1 cellular context compared by ENCODE assay signal in genomic region chr2:134118279-134119116, GRCh38.
A peak's percentile ranks its signal among the peaks of the same experiment; 100 is the strongest.
TF ChIP-seq lines count a peak whose summit lies in the region.

No MANE protein-coding gene starts in this region.

TF ChIP-seq in K562, 482 proteins besides CTCF, POLR2A, EP300 and RAD21 (continued from another document and continues in another):
- TF ChIP-seq MITF (IDR thresholded peaks at IDR 0.05), result 0 out of 2 replicates have a peak, but pooled peaks have one; percentile 53
- peak; percentile 96 for TF ChIP-seq FOSL1 (tag; conservative IDR thresholded peaks at IDR 0.05)
- TF ChIP-seq ZNF764 (CRISPR knock-in tag; IDR thresholded peaks at IDR 0.05; ENCODE audit: low read depth), result no peak
- peak in 1 of 2 experiments; percentile 82; a peak in 1 of 3 replicates for TF ChIP-seq CBX3 (IDR thresholded peaks at IDR 0.05; ENCODE audit: borderline replicate concordance in 1 of 2, low read length in 2 of 2)
- no peak for TF ChIP-seq SIX5 (IDR thresholded peaks at IDR 0.05; ENCODE audit: borderline replicate concordance in 1 of 2, insufficient read depth in 1 of 2, low read depth in 1 of 2, low read length in 2 of 2)
- TF ChIP-seq PHF21A (IDR thresholded peaks at IDR 0.05; ENCODE audit: borderline replicate concordance, low read depth), result peak; percentile 88; the same call in 1 of the 2 replicates
- peak; percentile 79 for TF ChIP-seq ZBTB40 (IDR thresholded peaks at IDR 0.05)
- TF ChIP-seq ZBTB40 (CRISPR knock-in tag; IDR thresholded peaks at IDR 0.05), result no peak
- peak; percentile 98 for TF ChIP-seq ARID1B (IDR thresholded peaks at IDR 0.05)
- TF ChIP-seq MYNN (IDR thresholded peaks at IDR 0.05), result peak; percentile 92
- TF ChIP-seq MYNN (CRISPR knock-in tag; IDR thresholded peaks at IDR 0.05), result no peak
- peak; percentile 97 for TF ChIP-seq RNF2 (IDR thresholded peaks at IDR 0.05)
- TF ChIP-seq DIDO1 (tag; IDR thresholded peaks at IDR 0.05; ENCODE audit: low read depth), result no peak
- TF ChIP-seq ZBTB11 (CRISPR knock-in tag; IDR thresholded peaks at IDR 0.05), result peak in 1 of 3 experiments; percentile 84; a peak in 2 of 6 replicates
- peak; percentile 41; the same call in 1 of the 2 replicates for TF ChIP-seq RB1 (IDR thresholded peaks at IDR 0.05; ENCODE audit: low read depth)
- no peak for TF ChIP-seq MYBL2 (IDR thresholded peaks at IDR 0.05; ENCODE audit: low read depth)
- TF ChIP-seq MYBL2 (CRISPR knock-in tag; IDR thresholded peaks at IDR 0.05; ENCODE audit: borderline replicate concordance), result no peak
- TF ChIP-seq SOX6 (IDR thresholded peaks at IDR 0.05), result peak; percentile 95
- TF ChIP-seq SAFB2 (IDR thresholded peaks at IDR 0.05; ENCODE audit: borderline replicate concordance, low read depth, low read length, severe bottlenecking), result no peak
- TF ChIP-seq EP400 (IDR thresholded peaks at IDR 0.05), result peak; percentile 23; the same call in 1 of the 2 replicates
- TF ChIP-seq RAD51 (IDR thresholded peaks at IDR 0.05; ENCODE audit: borderline replicate concordance, low read depth), result peak; percentile 27; the same call in 1 of the 2 replicates
- TF ChIP-seq CSDE1 (IDR thresholded peaks at IDR 0.05), result no peak
- peak; percentile 99 for TF ChIP-seq NFE2 (IDR thresholded peaks at IDR 0.05; ENCODE audit: low read depth)
- peak; percentile 56 for TF ChIP-seq BRD9 (IDR thresholded peaks at IDR 0.05; ENCODE audit: low read depth, partially characterized antibody)
- no peak for TF ChIP-seq PBX2 (CRISPR knock-in tag; IDR thresholded peaks at IDR 0.05; ENCODE audit: low read depth)
- peak; percentile 78 for TF ChIP-seq PBX2 (tag; conservative IDR thresholded peaks at IDR 0.05; ENCODE audit: low read depth)
- peak; percentile 94 for TF ChIP-seq CC2D1A (IDR thresholded peaks at IDR 0.05)
- peak; percentile 89 for TF ChIP-seq NFIC (IDR thresholded peaks at IDR 0.05)
- TF ChIP-seq E2F1 (CRISPR knock-in tag; IDR thresholded peaks at IDR 0.05), result peak; percentile 29; the same call in 1 of the 2 replicates
- no peak for TF ChIP-seq EGR1 (conservative IDR thresholded peaks at IDR 0.05)
- no peak for TF ChIP-seq ZBTB26 (CRISPR knock-in tag; IDR thresholded peaks at IDR 0.05)
- peak; percentile 92 for TF ChIP-seq LEF1 (IDR thresholded peaks at IDR 0.05)
- TF ChIP-seq TAF9B (IDR thresholded peaks at IDR 0.05; ENCODE audit: partially characterized antibody), result peak; percentile 97
- TF ChIP-seq CTCFL (IDR thresholded peaks at IDR 0.05; ENCODE audit: borderline replicate concordance, insufficient read depth, low read depth, low read length, poor library complexity, severe bottlenecking), result no peak
- peak; percentile 66 for TF ChIP-seq MYC (IDR thresholded peaks at IDR 0.05; ENCODE audit: low read depth, low read length)
- no peak for TF ChIP-seq MYC (CRISPR knock-in tag; IDR thresholded peaks at IDR 0.05; ENCODE audit: borderline replicate concordance, low read depth)
- peak; percentile 94 for TF ChIP-seq NBN (IDR thresholded peaks at IDR 0.05; ENCODE audit: low read depth)
- peak; percentile 85 for TF ChIP-seq MTA3 (IDR thresholded peaks at IDR 0.05; ENCODE audit: borderline replicate concordance)
- no peak for TF ChIP-seq GTF2B (IDR thresholded peaks at IDR 0.05; ENCODE audit: extremely low read depth, insufficient read length)
- peak; percentile 93 for TF ChIP-seq SMARCC2 (IDR thresholded peaks at IDR 0.05; ENCODE audit: low read depth)
- TF ChIP-seq GABPA (tag; conservative IDR thresholded peaks at IDR 0.05; ENCODE audit: low read depth), result peak; percentile 85
